13 cellular contexts compared by ENCODE assay signal in genomic region chr22:42969348-42969975, GRCh38. TPM values are rescaled to one million over a fixed set of nuclear protein-coding genes. Genes with fewer than 3 reads are reported as not detected.
DNase-seq lines count a peak whose midpoint lies in the region; ATAC-seq, FAIRE-seq and TF ChIP-seq lines count a peak whose summit lies in the region.
"Had no signal": no experiment of that assay in that cellular context is flagged by ENCODE, and none has a peak within 500 bp of the region (broad histone marks: within the 10 kb centered on the region; RNA-seq: fewer than 3 reads in every experiment).

No MANE protein-coding gene starts in this region.

- DNase-seq in HS-5 (ENCODE audit: low read depth) (peak; percentile 82), astrocyte of the spinal cord (ENCODE audit: low read depth, low spot score) (peak; percentile 71), kidney tubule cell (ENCODE audit: low spot score) (peak; percentile 46), transverse colon (no peak), kidney (no peak), sciatic nerve (ENCODE audit: low spot score) (no peak)
- DNase-seq: dermis blood vessel endothelial cell, DMS79, MM.1S, spleen had no signal

- H3K9me3 ChIP-seq in transverse colon (no peaks in the 10 kb centered on the region), kidney (ENCODE audit: control insufficient read depth in 1 of 2, low read length in 2 of 2) (no peaks in the 10 kb centered on the region)
- H3K9me3 ChIP-seq: spleen had no signal

- no peak for FAIRE-seq in kidney (lab: Jason Lieb, UNC)

- TF ChIP-seq CTCF in astrocyte of the spinal cord (IDR thresholded peaks at IDR 0.05; ENCODE audit: low read depth, low read length) (no peak), transverse colon (IDR thresholded peaks at IDR 0.05) (no peak), kidney (IDR thresholded peaks at IDR 0.05; ENCODE audit: borderline replicate concordance, extremely low read depth, insufficient read depth) (no peak)

- no peak for TF ChIP-seq POLR2A in transverse colon (IDR thresholded peaks at IDR 0.05)

- H3K27me3 ChIP-seq in transverse colon, result no peaks in the 10 kb centered on the region
- H3K27me3 ChIP-seq: hepatocyte, SJSA1, spleen had no signal

- peaks cover 23 to 70% (median 31%) of the 10 kb centered on the region in 4 donors for H3K4me1 ChIP-seq in transverse colon
- H3K4me1 ChIP-seq in kidney (ENCODE audit: control insufficient read depth in 1 of 2, insufficient read depth in 1 of 2, low read depth in 1 of 2, low read length in 2 of 2), result peaks cover 3 to 5% of the 10 kb centered on the region in 2 donors

- 89 to 96% methylated on average over 5 to 12 of the region's 12 CpGs for WGBS in transverse colon (ENCODE audit: low coverage in 1 of 2), 2 donors

- H3K36me3 ChIP-seq in transverse colon (no peaks in the 10 kb centered on the region), kidney (ENCODE audit: control insufficient read depth in 1 of 2, insufficient read depth in 2 of 2, low read length in 2 of 2) (peaks cover 0 to 5% of the 10 kb centered on the region in 2 donors)

- intact Hi-C loops in transverse colon (cut with DNase I; ENCODE audit: low total_unique reads) (no loop called here), kidney (cut with DNase I) (no loop called here), sciatic nerve (cut with DNase I) (no loop called here)

- no peak overlapping the region for H3K9ac ChIP-seq in kidney (ENCODE audit: low read length in 2 of 2)

- ATAC-seq in sciatic nerve (no peak), HG03432 (IDR thresholded peaks at IDR 0.05; ENCODE audit: unreplicated experiment) (no peak)

- in situ Hi-C loops in astrocyte of the spinal cord (cut with HindIII; ENCODE audit: low sequenced_read_pairs) (no loop called here), transverse colon (cut with MboI; ENCODE audit: low pct_ligation_motif_present in 1 of 4, low pct_unique_long_range_greater_than_20kb in 1 of 4, low sequenced_read_pairs in 3 of 4) (no loop called here)

- H3K27ac ChIP-seq in transverse colon, result peak overlapping the region; percentile 13 to 24 (median 18)
- H3K27ac ChIP-seq in kidney (ENCODE audit: low read depth in 2 of 2, low read length in 2 of 2), result no peak overlapping the region
- H3K27ac ChIP-seq: hepatocyte, SJSA1 had no signal

- TF ChIP-seq EP300 in transverse colon (IDR thresholded peaks at IDR 0.05; ENCODE audit: low read depth), result no peak

- H3K4me3 ChIP-seq in astrocyte of the spinal cord (ENCODE audit: low read depth, low read length), result no peak overlapping the region
- H3K4me3 ChIP-seq in transverse colon, result no peak overlapping the region
- no peak overlapping the region for H3K4me3 ChIP-seq in kidney (ENCODE audit: low read length in 2 of 2)
- H3K4me3 ChIP-seq: hepatocyte, SJSA1 had no signal

RNA-seq across cellular contexts. Expression of gene PACSIN2, which starts 45.5 kb away (rescaled TPM):
- total RNA-seq in transverse colon (100 to 1,000 TPM in 3 of 4 donors, 10 to 100 TPM in 1; 53.9 to 250 (median 198) TPM), kidney (105 TPM), sciatic nerve (48.6 TPM)
- polyA plus RNA-seq in kidney (ENCODE audit: insufficient read depth, low read depth, low replicate concordance), result 56.3 TPM

Comparison
In these comparisons a context has a peak if more than half of its experiments do, and no peak if none do; other contexts are left out.
1. DNase-seq: peak in HS-5 (single experiment), astrocyte of the spinal cord (single experiment) and kidney tubule cell (single experiment); none in transverse colon (single experiment), kidney (single experiment) and sciatic nerve (single experiment).
2. H3K27ac ChIP-seq: peak in transverse colon (4 of 4); none in kidney (0 of 2).